8 cellular contexts compared by ENCODE assay signal in genomic region chr10:124746447-124746846, GRCh38. TPM values are rescaled to one million over a fixed set of nuclear protein-coding genes. Genes with fewer than 3 reads are reported as not detected.
DNase-seq lines count a peak whose midpoint lies in the region; ATAC-seq, FAIRE-seq and TF ChIP-seq lines count a peak whose summit lies in the region.
"Not testable (repeated sequence)": the region's sequence is repeated elsewhere in the genome, so short reads cannot be mapped to it uniquely, and the experiment has no call there.

No MANE protein-coding gene starts in this region.

- CTCF ChIA-PET in HEK293 (lab: Yijun Ruan, JAX) (interaction anchor here (0.9 to 2.3 kb wide), 6 partner anchors 10 to 227 kb away, joined by 3 to 12 read pairs (median 4); partner anchors contain the start of gene ABRAXAS2), RWPE1 (lab: Yijun Ruan, JAX) (interaction anchor here (0.5 to 1.1 kb wide), 4 partner anchors 93 to 120 kb away, joined by 3 to 4 read pairs (median 3); no protein-coding TSS in a partner anchor), WTC11 (lab: Charles Lee) (interaction anchor here (1.5 to 1.6 kb wide), 3 partner anchors 55 to 181 kb away, joined by 3 to 5 read pairs (median 4); partner anchors contain the start of gene ABRAXAS2)

- not testable (repeated sequence) for H2AFZ ChIP-seq in keratinocyte (ENCODE audit: control insufficient read depth, low read length); smooth muscle cell (ENCODE audit: low read depth)

- H3K36me3 ChIP-seq in HEK293 (ENCODE audit: control insufficient read depth in 2 of 2, insufficient read depth in 1 of 2, low read length in 2 of 2), result peaks cover 11 to 17% of the 10 kb centered on the region in 2 experiments; a peak in 2 of 3 replicates
- H3K36me3 ChIP-seq in duodenal mucosa (ENCODE audit: control insufficient read depth in 1 of 2, insufficient read depth in 2 of 2, low read length in 2 of 2); keratinocyte (ENCODE audit: control insufficient read depth in 2 of 2, extremely low read depth in 1 of 2, insufficient read depth in 2 of 2, low read length in 2 of 2); smooth muscle cell (ENCODE audit: low read depth); urinary bladder (ENCODE audit: insufficient read depth): not testable (repeated sequence)

- dilution Hi-C loops in keratinocyte (cut with MboI; ENCODE audit: extremely low pct_ligation_motif_present, low sequenced_read_pairs), result not testable (repeated sequence)

- H3K4me3 Mint-ChIP-seq in WTC11, result not testable (repeated sequence)
- peak overlapping the region; percentile 32 for H3K4me3 Mint-ChIP-seq in natural killer cell

- not testable (repeated sequence) for H3K9me3 ChIP-seq in HEK293 (ENCODE audit: control insufficient read depth, insufficient read depth, low read depth, low read length); duodenal mucosa (ENCODE audit: control insufficient read depth in 1 of 2, low read length in 2 of 2); keratinocyte (ENCODE audit: control insufficient read depth, low read depth, low read length); smooth muscle cell (replicated peaks; ENCODE audit: low read depth)

- H3K4me1 Mint-ChIP-seq in WTC11 (peaks cover 24% of the 10 kb centered on the region), natural killer cell (peaks cover 25 to 37% of the 10 kb centered on the region in 2 donors)

- not testable (repeated sequence) for H3K27me3 ChIP-seq in duodenal mucosa (ENCODE audit: control insufficient read depth in 1 of 2, insufficient read depth in 2 of 2, low read length in 2 of 2); keratinocyte (ENCODE audit: control insufficient read depth, extremely low read depth, insufficient read depth, low read length); smooth muscle cell (ENCODE audit: low read depth)

- H3K9ac ChIP-seq in duodenal mucosa (ENCODE audit: low read depth in 1 of 2, low read length in 2 of 2), result peak overlapping the region in 1 of 2 donors; percentile 64
- peak overlapping the region; percentile 26 for H3K9ac ChIP-seq in keratinocyte (ENCODE audit: control insufficient read depth, extremely low read depth, insufficient read depth, low read length)
- H3K9ac ChIP-seq in smooth muscle cell (ENCODE audit: low read depth), result not testable (repeated sequence)

- H3K36me3 Mint-ChIP-seq in WTC11, result peaks cover 11% of the 10 kb centered on the region
- not testable (repeated sequence) for H3K36me3 Mint-ChIP-seq in natural killer cell

- FAIRE-seq in keratinocyte (lab: Jason Lieb, UNC), result not testable (repeated sequence)

- not testable (repeated sequence) for H3K9me1 ChIP-seq in keratinocyte (ENCODE audit: control insufficient read depth, extremely low read depth, insufficient read depth, low read length)

- peaks cover 14% of the 10 kb centered on the region for H3K27me3 Mint-ChIP-seq in WTC11 (ENCODE audit: low read depth)
- H3K27me3 Mint-ChIP-seq in natural killer cell (ENCODE audit: low read depth in 2 of 2), result not testable (repeated sequence)

- H3K9me3 Mint-ChIP-seq in WTC11, natural killer cell: not testable (repeated sequence)

- not testable (repeated sequence) for H3K27ac ChIP-seq in HEK293 (ENCODE audit: extremely low read depth, low read depth, low read length)
- H3K27ac ChIP-seq in RWPE1 (peak overlapping the region; percentile 77), duodenal mucosa (ENCODE audit: low read depth, low read length) (peak overlapping the region; percentile 17), keratinocyte (ENCODE audit: control insufficient read depth, insufficient read depth, low read length) (peak overlapping the region; percentile 77), smooth muscle cell (ENCODE audit: low read depth) (peak overlapping the region; percentile 85), urinary bladder (ENCODE audit: low read depth) (peak overlapping the region; percentile 6)

- peaks cover 14% of the 10 kb centered on the region for H3K79me2 ChIP-seq in keratinocyte (ENCODE audit: control insufficient read depth, insufficient read depth, low read length)
- not testable (repeated sequence) for H3K79me2 ChIP-seq in smooth muscle cell (ENCODE audit: low read depth)

- H3K4me1 ChIP-seq in HEK293 (ENCODE audit: control insufficient read depth, insufficient read depth, low read length) (peaks cover 13% of the 10 kb centered on the region), duodenal mucosa (ENCODE audit: control insufficient read depth in 1 of 2, insufficient read depth in 2 of 2, low read length in 2 of 2) (peaks cover 48 to 63% of the 10 kb centered on the region in 2 donors), keratinocyte (ENCODE audit: control insufficient read depth, extremely low read depth, insufficient read depth, low read length) (peaks cover 50% of the 10 kb centered on the region), smooth muscle cell (ENCODE audit: low read depth) (peaks cover 23% of the 10 kb centered on the region)
- not testable (repeated sequence) for H3K4me1 ChIP-seq in urinary bladder (ENCODE audit: insufficient read depth)

- TF ChIP-seq CTCF in HEK293 (tag by site-specific recombination; IDR thresholded peaks at IDR 0.05); RWPE1 (conservative IDR thresholded peaks at IDR 0.05; ENCODE audit: low read depth); WTC11 (IDR thresholded peaks at IDR 0.05); keratinocyte (optimal IDR thresholded peaks at IDR 0.05 in 1 of 3, IDR thresholded peaks at IDR 0.05 in 1 of 3, conservative IDR thresholded peaks at IDR 0.05 in 1 of 3; ENCODE audit: extremely low read depth in 1 of 3, insufficient read depth in 2 of 3, low read length in 3 of 3); natural killer cell (IDR thresholded peaks at IDR 0.05); smooth muscle cell (IDR thresholded peaks at IDR 0.05; ENCODE audit: borderline replicate concordance, insufficient read depth, poor library complexity, severe bottlenecking): not testable (repeated sequence)

- not testable (repeated sequence) for ATAC-seq in WTC11, natural killer cell

- intact Hi-C loops in natural killer cell (cut with micrococcal nuclease), result not testable (repeated sequence)

- peak overlapping the region; percentile 65 for H3K4me2 ChIP-seq in keratinocyte (ENCODE audit: control insufficient read depth, extremely low read depth, insufficient read depth, low read depth, low read length)
- H3K4me2 ChIP-seq in smooth muscle cell, result not testable (repeated sequence)

- WGBS in smooth muscle cell (ENCODE audit: low lambda C conversion rate), result 95% methylated on average over 8 of the region's 8 CpGs
- WGBS in urinary bladder, result 94% methylated on average over 8 of the region's 8 CpGs

- H3K27ac Mint-ChIP-seq in WTC11 (0 out of 2 replicates have a peak overlapping the region, but pooled peaks have one; percentile 41), natural killer cell (peak overlapping the region in 1 of 2 donors; percentile 77)

- DNase-seq in RWPE1 (ENCODE audit: low spot score); WTC11 (ENCODE audit: low spot score); keratinocyte (ENCODE audit: low read depth, low spot score); natural killer cell; smooth muscle cell (lab: John Stamatoyannopoulos, UW; ENCODE audit: unreplicated experiment): not testable (repeated sequence)

- POLR2A ChIA-PET in HEK293 (lab: Yijun Ruan, JAX); RWPE1 (lab: Yijun Ruan, JAX; ENCODE audit: low non-redundant PET); WTC11 (lab: Charles Lee): not testable (repeated sequence)

- H3K4me3 ChIP-seq in HEK293 (ENCODE audit: low read depth, low read length); duodenal mucosa (ENCODE audit: low read depth in 1 of 2, low read length in 2 of 2); keratinocyte (ENCODE audit: control insufficient read depth in 2 of 3, extremely low read depth in 1 of 3, insufficient read depth in 2 of 3, low read depth in 1 of 3, low read length in 3 of 3); smooth muscle cell; urinary bladder (ENCODE audit: low read depth, low read length): not testable (repeated sequence)

- peaks cover 14% of the 10 kb centered on the region for H3F3A ChIP-seq in smooth muscle cell (ENCODE audit: low read depth)

- not testable (repeated sequence) for H4K20me1 ChIP-seq in keratinocyte (ENCODE audit: control insufficient read depth, extremely low read depth, insufficient read depth, low read length)
- H4K20me1 ChIP-seq in smooth muscle cell (ENCODE audit: low read depth), result peaks cover 20% of the 10 kb centered on the region

RNA-seq across cellular contexts. Expression of gene FAM53B, which starts 2.3 kb away (rescaled TPM):
- total RNA-seq in WTC11 (2021), result 18.7 to 21.3 TPM (median 19.9 TPM) in 3 replicates
- 8.6 to 13.2 TPM (median 9.0 TPM) in 3 replicates for polyA plus RNA-seq in keratinocyte
- 4.1 TPM for polyA plus RNA-seq in keratinocyte (2011; ENCODE audit: low read depth)
- polyA plus RNA-seq in keratinocyte (2011; cell fraction: cytosol; rRNA removed), result 5.6 and 8.3 TPM in 2 replicates
- 12.2 and 14.8 TPM in 2 replicates for polyA plus RNA-seq in keratinocyte (2011; cell fraction: nucleus; rRNA removed)
- polyA plus RNA-seq in keratinocyte (2012; ENCODE audit: low replicate concordance), result 9.6 and 13.6 TPM in 2 replicates
- 24.9 to 47.9 TPM (median 32.6 TPM) in 3 replicates for polyA minus RNA-seq in keratinocyte
- polyA minus RNA-seq in keratinocyte (2011; cell fraction: cytosol; rRNA and poly(A)+ RNA removed), result 32.8 TPM
- 23.2 and 32.0 TPM in 2 replicates for polyA minus RNA-seq in keratinocyte (2011; cell fraction: nucleus; rRNA and poly(A)+ RNA removed)
- total RNA-seq in natural killer cell, result 100 to 1,000 TPM in 2 of 3 donors, 10 to 100 TPM in 1; 77.4 to 172 (median 121) TPM
- total RNA-seq in smooth muscle cell, result 6.2 and 9.3 TPM in 2 replicates
- polyA plus RNA-seq in smooth muscle cell, result 5.5 and 9.3 TPM in 2 replicates
- total RNA-seq in urinary bladder, result 19.8 TPM
- 15.9 TPM for polyA plus RNA-seq in urinary bladder

RNA-seq across cellular contexts. Expression of gene EEF1AKMT2, which starts 45.2 kb away (rescaled TPM):
- 21.6 to 26.4 TPM (median 25.7 TPM) in 3 replicates for total RNA-seq in WTC11 (2021)
- polyA plus RNA-seq in keratinocyte, result 10.5 to 19.1 TPM (median 12.3 TPM) in 3 replicates
- polyA plus RNA-seq in keratinocyte (2011; ENCODE audit: low read depth), result 6.3 TPM
- 9.4 and 17.5 TPM in 2 replicates for polyA plus RNA-seq in keratinocyte (2011; cell fraction: cytosol; rRNA removed)
- polyA plus RNA-seq in keratinocyte (2011; cell fraction: nucleus; rRNA removed), result 10.0 and 16.0 TPM in 2 replicates
- 8.4 and 13.2 TPM in 2 replicates for polyA plus RNA-seq in keratinocyte (2012; ENCODE audit: low replicate concordance)
- polyA minus RNA-seq in keratinocyte, result 1.2 to 17.1 TPM (median 7.4 TPM) in 3 replicates
- 17.6 TPM for polyA minus RNA-seq in keratinocyte (2011; cell fraction: cytosol; rRNA and poly(A)+ RNA removed)
- 8.1 and 13.6 TPM in 2 replicates for polyA minus RNA-seq in keratinocyte (2011; cell fraction: nucleus; rRNA and poly(A)+ RNA removed)
- total RNA-seq in natural killer cell, result 10 to 100 TPM; 12.5 to 20.6 (median 20.1) TPM
- total RNA-seq in smooth muscle cell, result 26.4 and 31.0 TPM in 2 replicates
- polyA plus RNA-seq in smooth muscle cell, result 20.1 and 20.5 TPM in 2 replicates
- total RNA-seq in urinary bladder, result 65.9 TPM
- 12.1 TPM for polyA plus RNA-seq in urinary bladder

RNA-seq across cellular contexts. Expression of gene ABRAXAS2, which starts 55.2 kb away (rescaled TPM):
- 14.0 to 14.8 TPM (median 14.6 TPM) in 3 replicates for total RNA-seq in WTC11 (2021)
- 13.6 to 19.1 TPM (median 15.8 TPM) in 3 replicates for polyA plus RNA-seq in keratinocyte
- polyA plus RNA-seq in keratinocyte (2011; ENCODE audit: low read depth), result 10.5 TPM
- polyA plus RNA-seq in keratinocyte (2011; cell fraction: cytosol; rRNA removed), result 11.4 and 19.1 TPM in 2 replicates
- polyA plus RNA-seq in keratinocyte (2011; cell fraction: nucleus; rRNA removed), result 17.7 and 24.0 TPM in 2 replicates
- 13.8 and 14.0 TPM in 2 replicates for polyA plus RNA-seq in keratinocyte (2012; ENCODE audit: low replicate concordance)
- polyA minus RNA-seq in keratinocyte, result 5.3 to 15.9 TPM (median 11.5 TPM) in 3 replicates
- polyA minus RNA-seq in keratinocyte (2011; cell fraction: cytosol; rRNA and poly(A)+ RNA removed), result 11.7 TPM
- polyA minus RNA-seq in keratinocyte (2011; cell fraction: nucleus; rRNA and poly(A)+ RNA removed), result 7.4 and 14.7 TPM in 2 replicates
- total RNA-seq in natural killer cell, result 10 to 100 TPM in 2 of 3 donors, 1 to 10 TPM in 1; 7.5 to 10.9 (median 10.2) TPM
- 25.6 and 27.0 TPM in 2 replicates for total RNA-seq in smooth muscle cell
- polyA plus RNA-seq in smooth muscle cell, result 14.8 and 15.0 TPM in 2 replicates
- total RNA-seq in urinary bladder, result 16.4 TPM
- 11.2 TPM for polyA plus RNA-seq in urinary bladder
